ENCODE assay signal across 1 cellular context in genomic region chr22:46638601-46639431, GRCh38.
TF ChIP-seq lines count a peak whose summit lies in the region.

No MANE protein-coding gene starts in this region.

TF ChIP-seq in HepG2, 621 proteins besides CTCF, POLR2A, EP300 and RAD21 (continued from another document and continues in another):
- TF ChIP-seq ZFP62 (CRISPR knock-in tag; IDR thresholded peaks at IDR 0.05) (no peak), ZNF740 (CRISPR knock-in tag; IDR thresholded peaks at IDR 0.05) (no peak), ZNF264 (CRISPR knock-in tag; IDR thresholded peaks at IDR 0.05) (0 out of 2 replicates have a peak, but pooled peaks have one; percentile 39), ZNF282 (IDR thresholded peaks at IDR 0.05; ENCODE audit: partially characterized antibody) (peak; percentile 91), PLSCR1 (CRISPR knock-in tag; IDR thresholded peaks at IDR 0.05; ENCODE audit: borderline replicate concordance) (no peak), SETDB1 (CRISPR knock-in tag; IDR thresholded peaks at IDR 0.05; ENCODE audit: borderline replicate concordance) (no peak), ATF3 (CRISPR knock-in tag; IDR thresholded peaks at IDR 0.05) (no peak), JARID2 (CRISPR knock-in tag; IDR thresholded peaks at IDR 0.05; ENCODE audit: insufficient replicate concordance) (no peak), ZNF441 (CRISPR knock-in tag; IDR thresholded peaks at IDR 0.05; ENCODE audit: borderline replicate concordance) (no peak), KLF16 (CRISPR knock-in tag; IDR thresholded peaks at IDR 0.05) (peak in 1 of 2 experiments; percentile 29; a peak in 1 of 4 replicates), TFE3 (CRISPR knock-in tag; IDR thresholded peaks at IDR 0.05) (peak; percentile 39; the same call in 1 of the 2 replicates), ZNF549 (CRISPR knock-in tag; IDR thresholded peaks at IDR 0.05) (no peak), IKZF5 (CRISPR knock-in tag; IDR thresholded peaks at IDR 0.05) (peak; percentile 79), NR2F1 (CRISPR knock-in tag; IDR thresholded peaks at IDR 0.05) (peak in 1 of 2 experiments; percentile 85; a peak in 2 of 4 replicates), ZNF773 (CRISPR knock-in tag; IDR thresholded peaks at IDR 0.05; ENCODE audit: borderline replicate concordance) (no peak), CBX5 (CRISPR knock-in tag; IDR thresholded peaks at IDR 0.05; ENCODE audit: borderline replicate concordance) (peak; percentile 49; the same call in 1 of the 2 replicates), SRSF9 (IDR thresholded peaks at IDR 0.05; ENCODE audit: borderline replicate concordance, insufficient read depth, low read depth, low read length, poor library complexity, severe bottlenecking) (no peak), SRY (CRISPR knock-in tag; IDR thresholded peaks at IDR 0.05) (no peak), HMGA1 (CRISPR knock-in tag; conservative IDR thresholded peaks at IDR 0.05) (no peak), SIX1 (CRISPR knock-in tag; IDR thresholded peaks at IDR 0.05; ENCODE audit: borderline replicate concordance) (peak; percentile 7; the same call in 1 of the 2 replicates), RXRA (CRISPR knock-in tag; IDR thresholded peaks at IDR 0.05) (peak; percentile 84), CERS6 (CRISPR knock-in tag; IDR thresholded peaks at IDR 0.05) (no peak), ZFP36L2 (CRISPR knock-in tag; IDR thresholded peaks at IDR 0.05) (no peak), ZNF335 (CRISPR knock-in tag; IDR thresholded peaks at IDR 0.05) (0 out of 2 replicates have a peak, but pooled peaks have one; percentile 36), CREB1 (IDR thresholded peaks at IDR 0.05) (peak; percentile 83), CREB1 (CRISPR knock-in tag; IDR thresholded peaks at IDR 0.05) (no peak; the same call in 1 of the 2 replicates), MBD4 (IDR thresholded peaks at IDR 0.05; ENCODE audit: borderline replicate concordance, low read length) (no peak), THAP8 (CRISPR knock-in tag; IDR thresholded peaks at IDR 0.05; ENCODE audit: borderline replicate concordance) (no peak), ZNF263 (CRISPR knock-in tag; IDR thresholded peaks at IDR 0.05) (peak; percentile 25; the same call in 1 of the 2 replicates), SRF (IDR thresholded peaks at IDR 0.05; ENCODE audit: low read depth, low read length) (no peak), ZMAT5 (CRISPR knock-in tag; IDR thresholded peaks at IDR 0.05; ENCODE audit: borderline replicate concordance, low read depth) (no peak), TCF7L2 (IDR thresholded peaks at IDR 0.05; ENCODE audit: low read depth, low read length) (no peak), MLX (CRISPR knock-in tag; IDR thresholded peaks at IDR 0.05) (peak; percentile 90), HMG20B (CRISPR knock-in tag; conservative IDR thresholded peaks at IDR 0.05) (no peak), ZNF318 (CRISPR knock-in tag; IDR thresholded peaks at IDR 0.05) (peak; percentile 65; the same call in 1 of the 2 replicates), PAF1 (CRISPR knock-in tag; IDR thresholded peaks at IDR 0.05) (no peak), ZNF205 (CRISPR knock-in tag; IDR thresholded peaks at IDR 0.05) (peak; percentile 45; the same call in 1 of the 2 replicates), DZIP1 (CRISPR knock-in tag; IDR thresholded peaks at IDR 0.05) (0 out of 2 replicates have a peak, but pooled peaks have one; percentile 34), RARG (CRISPR knock-in tag; IDR thresholded peaks at IDR 0.05; ENCODE audit: low read depth) (no peak), DPF2 (CRISPR knock-in tag; IDR thresholded peaks at IDR 0.05; ENCODE audit: borderline replicate concordance, low read depth) (peak; percentile 92), RXRB (CRISPR knock-in tag; IDR thresholded peaks at IDR 0.05; ENCODE audit: borderline replicate concordance) (peak; percentile 74), ZNF7 (CRISPR knock-in tag; IDR thresholded peaks at IDR 0.05) (no peak), PBX3 (CRISPR knock-in tag; IDR thresholded peaks at IDR 0.05; ENCODE audit: borderline replicate concordance) (no peak), MAFF (IDR thresholded peaks at IDR 0.05; ENCODE audit: low read depth, low read length) (peak; percentile 16; the same call in 1 of the 2 replicates)
